Comparison of ENCODE assay signal across 8 cellular contexts in genomic region chr6:42292002-42292735, GRCh38.
DNase-seq lines count a peak whose midpoint lies in the region; ATAC-seq, FAIRE-seq and TF ChIP-seq lines count a peak whose summit lies in the region.

No MANE protein-coding gene starts in this region.

- no peaks in the 10 kb centered on the region for H4K20me1 ChIP-seq in endothelial cell of umbilical vein (replicated peaks; ENCODE audit: control insufficient read depth, extremely low read depth, insufficient read depth, low read length)

- peak overlapping the region; percentile 37 for H2AFZ ChIP-seq in endothelial cell of umbilical vein (ENCODE audit: low read depth, low read length)

- H3K4me3 ChIP-seq in endothelial cell of umbilical vein (replicated peaks in 1 of 3; ENCODE audit: insufficient read depth in 1 of 3, low read depth in 1 of 3, low read length in 3 of 3): no peak overlapping the region

- FAIRE-seq in endothelial cell of umbilical vein (lab: Jason Lieb, UNC): no peak

- peaks cover 73% of the 10 kb centered on the region for H3K4me1 Mint-ChIP-seq in activated CD8-positive, alpha-beta memory T cell treated with anti-CD3 and anti-CD28 coated beads, Interleukin-2, amount 10 ng/mL, durations not matched to agents 7 days and 5 days

- H3K9me1 ChIP-seq in endothelial cell of umbilical vein (replicated peaks; ENCODE audit: control insufficient read depth, extremely low read depth, insufficient read depth, low read length): no peaks in the 10 kb centered on the region

- CTCF ChIA-PET in activated CD8-positive, alpha-beta memory T cell treated with anti-CD3 and anti-CD28 coated beads, Interleukin-2, amount 10 ng/mL, durations not matched to agents 7 days and 5 days (lab: Charles Lee): interaction anchor here (0.9 to 1.2 kb wide), 4 partner anchors 11 to 256 kb away, joined by 3 to 6 read pairs (median 5); no protein-coding TSS in a partner anchor
- CTCF ChIA-PET in endothelial cell of umbilical vein (lab: Charles Lee): interaction anchor here (1.5 kb wide), 1 partner anchor 11 kb away, joined by 3 read pairs; no protein-coding TSS in a partner anchor

- H3K4me3 Mint-ChIP-seq in activated CD8-positive, alpha-beta memory T cell treated with anti-CD3 and anti-CD28 coated beads, Interleukin-2, amount 10 ng/mL, durations not matched to agents 7 days and 5 days: no peak overlapping the region

- no peaks in the 10 kb centered on the region for H3K9me3 Mint-ChIP-seq in activated CD8-positive, alpha-beta memory T cell treated with anti-CD3 and anti-CD28 coated beads, Interleukin-2, amount 10 ng/mL, durations not matched to agents 7 days and 5 days (ENCODE audit: low read depth)

- H3K27me3 ChIP-seq in endothelial cell of umbilical vein (ENCODE audit: control insufficient read depth in 2 of 2, insufficient read depth in 2 of 2, low read length in 2 of 2): no peaks in the 10 kb centered on the region

- intact Hi-C loops in endothelial cell of umbilical vein (cut with micrococcal nuclease): no loop called here

- dilution Hi-C loops in endothelial cell of umbilical vein (cut with MboI; ENCODE audit: extremely low pct_ligation_motif_present, low sequenced_read_pairs): no loop called here

- BruUV-seq in endothelial cell of umbilical vein (replicated peaks; lab: Mats Ljungman, UMichigan): no TSS peak

- no peak overlapping the region for H3K9ac ChIP-seq in endothelial cell of umbilical vein (replicated peaks; ENCODE audit: extremely low read depth, insufficient read depth, low read length)

- H3K36me3 ChIP-seq in endothelial cell of umbilical vein (ENCODE audit: control insufficient read depth in 2 of 2, extremely low read depth in 1 of 2, insufficient read depth in 2 of 2, low read length in 2 of 2): no peaks in the 10 kb centered on the region

- H3K4me1 ChIP-seq in endothelial cell of umbilical vein (ENCODE audit: control insufficient read depth, extremely low read depth, insufficient read depth, low read length): peaks cover 15% of the 10 kb centered on the region

- H3K9me3 ChIP-seq in endothelial cell of umbilical vein (replicated peaks; ENCODE audit: control insufficient read depth, insufficient read depth, low read length): no peaks in the 10 kb centered on the region

- POLR2A ChIA-PET in endothelial cell of umbilical vein (lab: Charles Lee): no interaction called here

- no peak overlapping the region for H3K27ac ChIP-seq in endothelial cell of umbilical vein (ENCODE audit: insufficient read depth, low read depth, low read length)

- peak; percentile 84 for DNase-seq in activated CD8-positive, alpha-beta memory T cell treated with anti-CD3 and anti-CD28 coated beads, Interleukin-2, amount 10 ng/mL, durations not matched to agents 7 days and 5 days
- no peak for DNase-seq in activated CD8-positive, alpha-beta memory T cell treated with anti-CD3 and anti-CD28 coated beads, Interleukin-2, amount 50 U/mL, for 4 hours
- DNase-seq in RPMI7951 (ENCODE audit: low read depth) (peak; percentile 94), endothelial cell of umbilical vein (ENCODE audit: low read depth, low spot score) (no peak), renal cortical epithelial cell (ENCODE audit: low read depth) (peak; percentile 96), amygdala (lab: John Stamatoyannopoulos, UW) (no peak)
- no peak for DNase-seq in activated CD8-positive, alpha-beta memory T cell treated with anti-CD3 and anti-CD28 coated beads for 24 hours

- no peak overlapping the region for H3K4me2 ChIP-seq in endothelial cell of umbilical vein (ENCODE audit: insufficient read depth, low read length)

- peak overlapping the region; percentile 96 for H3K27ac Mint-ChIP-seq in activated CD8-positive, alpha-beta memory T cell treated with anti-CD3 and anti-CD28 coated beads, Interleukin-2, amount 10 ng/mL, durations not matched to agents 7 days and 5 days

- no peaks in the 10 kb centered on the region for H3K79me2 ChIP-seq in endothelial cell of umbilical vein (ENCODE audit: control insufficient read depth, insufficient read depth, low read length)

- TF ChIP-seq CTCF in endothelial cell of umbilical vein (IDR thresholded peaks at IDR 0.05; ENCODE audit: extremely low read depth in 1 of 2, insufficient read depth in 1 of 2, low read depth in 1 of 2, low read length in 2 of 2): no peak

- TF ChIP-seq POLR2A in endothelial cell of umbilical vein (IDR thresholded peaks at IDR 0.05; ENCODE audit: low read depth, low read length): no peak

- ATAC-seq in activated CD8-positive, alpha-beta memory T cell treated with anti-CD3 and anti-CD28 coated beads, Interleukin-2, amount 10 ng/mL, durations not matched to agents 7 days and 5 days: peak; percentile 93
- no peak for ATAC-seq in GM18909 (IDR thresholded peaks at IDR 0.05; ENCODE audit: poor library complexity, unreplicated experiment)

- H3K36me3 Mint-ChIP-seq in activated CD8-positive, alpha-beta memory T cell treated with anti-CD3 and anti-CD28 coated beads, Interleukin-2, amount 10 ng/mL, durations not matched to agents 7 days and 5 days: peaks cover 54% of the 10 kb centered on the region

- H3K27me3 Mint-ChIP-seq in activated CD8-positive, alpha-beta memory T cell treated with anti-CD3 and anti-CD28 coated beads, Interleukin-2, amount 10 ng/mL, durations not matched to agents 7 days and 5 days: no peaks in the 10 kb centered on the region

TF ChIP-seq in endothelial cell of umbilical vein, 7 proteins besides CTCF, POLR2A, EP300 and RAD21:
- TF ChIP-seq FOS (IDR thresholded peaks at IDR 0.05; ENCODE audit: borderline replicate concordance, insufficient read depth, low read length) (no peak), GATA2 (IDR thresholded peaks at IDR 0.05; ENCODE audit: insufficient read depth, insufficient read length, low read depth, low read length) (no peak), MYC (IDR thresholded peaks at IDR 0.05; ENCODE audit: low read depth, low read length) (no peak), POLR2AphosphoS5 (IDR thresholded peaks at IDR 0.05; ENCODE audit: insufficient read depth, low read depth, low read length) (no peak), JUN (IDR thresholded peaks at IDR 0.05; ENCODE audit: borderline replicate concordance, insufficient read depth, insufficient read length, low read depth) (no peak), EZH2 (IDR thresholded peaks at IDR 0.05; ENCODE audit: borderline replicate concordance, low read depth, low read length, severe bottlenecking) (no peak)
- TF ChIP-seq, protein P1, sequence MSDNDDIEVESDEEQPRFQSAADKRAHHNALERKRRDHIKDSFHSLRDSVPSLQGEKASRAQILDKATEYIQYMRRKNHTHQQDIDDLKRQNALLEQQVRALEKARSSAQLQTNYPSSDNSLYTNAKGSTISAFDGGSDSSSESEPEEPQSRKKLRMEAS (IDR thresholded peaks at IDR 0.05; ENCODE audit: insufficient read depth, insufficient read length): no peak
TF ChIP-seq in endothelial cell of umbilical vein: peak in this region for 0.

Comparison
In these comparisons a context has a peak if more than half of its experiments do, and no peak if none do; other contexts are left out.
1. DNase-seq: peak in activated CD8-positive, alpha-beta memory T cell treated with anti-CD3 and anti-CD28 coated beads, Interleukin-2, amount 10 ng/mL, durations not matched to agents 7 days and 5 days (single experiment), RPMI7951 (single experiment) and renal cortical epithelial cell (single experiment); none in activated CD8-positive, alpha-beta memory T cell treated with anti-CD3 and anti-CD28 coated beads, Interleukin-2, amount 50 U/mL, for 4 hours (single experiment), endothelial cell of umbilical vein (single experiment), activated CD8-positive, alpha-beta memory T cell treated with anti-CD3 and anti-CD28 coated beads for 24 hours (single experiment) and amygdala (0 of 56).